ENCODE assay signal across 15 cellular contexts in genomic region chr20:58374906-58375760, GRCh38. TPM values are rescaled to one million over a fixed set of nuclear protein-coding genes. Genes with fewer than 3 reads are reported as not detected.
DNase-seq lines count a peak whose midpoint lies in the region; ATAC-seq and TF ChIP-seq lines count a peak whose summit lies in the region.
"Had no signal": no experiment of that assay in that cellular context is flagged by ENCODE, and none has a peak within 500 bp of the region (broad histone marks: within the 10 kb centered on the region; RNA-seq: fewer than 3 reads in every experiment).

No MANE protein-coding gene starts in this region.

- H3K4me2 ChIP-seq in neural progenitor cell = peak overlapping the region; percentile 92

- CTCF ChIA-PET in WTC11 (lab: Charles Lee) = interaction anchor here (0.6 to 2.7 kb wide), 7 partner anchors 14 to 159 kb away, joined by 3 to 9 read pairs (median 3); partner anchors contain the start of gene VAPB
- CTCF ChIA-PET in activated CD4-positive, alpha-beta T cell treated with anti-CD3 and anti-CD28 coated beads for 36 hours (lab: Charles Lee) = interaction anchor here (1.0 kb wide), 1 partner anchor 142 kb away, joined by 3 read pairs; no protein-coding TSS in a partner anchor

- DNase-seq in HFFc6 = no peak
- peak; percentile 52 for DNase-seq in WTC11 (ENCODE audit: low spot score)
- DNase-seq in fibroblast of the aortic adventitia (ENCODE audit: low read depth) = peak; percentile 70
- peak; percentile 81 for DNase-seq in neural progenitor cell (ENCODE audit: low spot score)
- DNase-seq in activated CD4-positive, alpha-beta T cell treated with anti-CD3 and anti-CD28 coated beads for 36 hours = no peak
- DNase-seq in NCI-H446 treated with DMSO at 0.1 percent for 48 hours (lab: John Stamatoyannopoulos, UW) = no peak
- DNase-seq in stimulated activated CD4-positive, alpha-beta T cell treated with anti-CD3 and anti-CD28 coated beads, Interleukin-4, amount 100 ng/mL, for 4 hours = no peak
- DNase-seq: activated CD8-positive, alpha-beta memory T cell treated with anti-CD3 and anti-CD28 coated beads for 24 hours; Calu3; erythroblast; KBM-7; NCI-H524; upper lobe of right lung had no signal

- no peaks in the 10 kb centered on the region for H3K79me2 ChIP-seq in neural progenitor cell (ENCODE audit: low read depth)

- no peaks in the 10 kb centered on the region for H3K9me3 Mint-ChIP-seq in HFFc6
- peaks cover 4% of the 10 kb centered on the region; the same call in 1 of the 2 replicates for H3K9me3 Mint-ChIP-seq in WTC11
- H3K9me3 Mint-ChIP-seq in neural progenitor cell = no peaks in the 10 kb centered on the region
- no peaks in the 10 kb centered on the region for H3K9me3 Mint-ChIP-seq in activated CD4-positive, alpha-beta T cell treated with anti-CD3 and anti-CD28 coated beads for 36 hours (ENCODE audit: low read depth)

- no peaks in the 10 kb centered on the region for H3K36me3 ChIP-seq in neural progenitor cell
- H3K36me3 ChIP-seq: upper lobe of right lung had no signal

- peak overlapping the region; percentile 48 for H3K4me3 Mint-ChIP-seq in HFFc6
- peak overlapping the region; percentile 64 for H3K4me3 Mint-ChIP-seq in WTC11
- H3K4me3 Mint-ChIP-seq in neural progenitor cell = peak overlapping the region; percentile 80
- H3K4me3 Mint-ChIP-seq in activated CD4-positive, alpha-beta T cell treated with anti-CD3 and anti-CD28 coated beads for 36 hours = no peak overlapping the region

- intact Hi-C loops in activated CD4-positive, alpha-beta T cell treated with anti-CD3 and anti-CD28 coated beads for 36 hours (cut with DNase I, micrococcal nuclease) = no loop called here

- H3F3A ChIP-seq in neural progenitor cell (ENCODE audit: low read depth) = peaks cover 44% of the 10 kb centered on the region

- H3K27ac Mint-ChIP-seq in HFFc6 (peak overlapping the region; percentile 35; the same call in 1 of the 2 replicates), WTC11 (peak overlapping the region; percentile 97), neural progenitor cell (peak overlapping the region; percentile 90)
- H3K27ac Mint-ChIP-seq in activated CD4-positive, alpha-beta T cell treated with anti-CD3 and anti-CD28 coated beads for 36 hours = no peak overlapping the region

- H3K27me3 ChIP-seq in neural progenitor cell = no peaks in the 10 kb centered on the region
- H3K27me3 ChIP-seq: upper lobe of right lung had no signal

- H3K4me1 Mint-ChIP-seq in HFFc6 (ENCODE audit: low read depth) (peaks cover 5% of the 10 kb centered on the region; the same call in 1 of the 2 replicates), WTC11 (peaks cover 64% of the 10 kb centered on the region), neural progenitor cell (peaks cover 40% of the 10 kb centered on the region)
- no peaks in the 10 kb centered on the region for H3K4me1 Mint-ChIP-seq in activated CD4-positive, alpha-beta T cell treated with anti-CD3 and anti-CD28 coated beads for 36 hours

- peak overlapping the region; percentile 77 for H2AFZ ChIP-seq in neural progenitor cell (replicated peaks)

- H3K27ac ChIP-seq in neural progenitor cell = peak overlapping the region; percentile 69
- H3K27ac ChIP-seq: upper lobe of right lung had no signal

- peaks cover 18% of the 10 kb centered on the region for H3K27me3 Mint-ChIP-seq in HFFc6 (ENCODE audit: insufficient read depth)
- H3K27me3 Mint-ChIP-seq in WTC11 (ENCODE audit: low read depth) = no peaks in the 10 kb centered on the region; the same call in 1 of the 2 replicates
- peaks cover 4% of the 10 kb centered on the region for H3K27me3 Mint-ChIP-seq in neural progenitor cell (ENCODE audit: insufficient read depth, low read depth)
- peaks cover 16% of the 10 kb centered on the region for H3K27me3 Mint-ChIP-seq in activated CD4-positive, alpha-beta T cell treated with anti-CD3 and anti-CD28 coated beads for 36 hours

- H3K4me3 ChIP-seq in fibroblast of the aortic adventitia (ENCODE audit: low read depth, low read length) (no peak overlapping the region), neural progenitor cell (peak overlapping the region; percentile 45)
- H3K4me3 ChIP-seq: lung, upper lobe of right lung had no signal

- H3K9ac ChIP-seq in neural progenitor cell = no peak overlapping the region

- H3K9me3 ChIP-seq in neural progenitor cell (ENCODE audit: low read depth) = no peaks in the 10 kb centered on the region
- H3K9me3 ChIP-seq: upper lobe of right lung had no signal

- ATAC-seq in WTC11 (peak; percentile 73), GM18873 (IDR thresholded peaks at IDR 0.05; ENCODE audit: low FRiP score, unreplicated experiment) (no peak)
- ATAC-seq in activated CD4-positive, alpha-beta T cell treated with anti-CD3 and anti-CD28 coated beads for 36 hours = no peak

- H3K4me1 ChIP-seq in neural progenitor cell = peaks cover 43% of the 10 kb centered on the region
- H3K4me1 ChIP-seq: upper lobe of right lung had no signal

- POLR2A ChIA-PET in WTC11 (lab: Charles Lee) = interaction anchor here (0.6 to 1.2 kb wide), 6 partner anchors 12 to 684 kb away, joined by 3 to 6 read pairs (median 4); partner anchors contain the start of gene VAPB
- POLR2A ChIA-PET in activated CD4-positive, alpha-beta T cell treated with anti-CD3 and anti-CD28 coated beads for 36 hours (lab: Charles Lee) = no interaction called here

- H3K36me3 Mint-ChIP-seq in HFFc6 (ENCODE audit: low read depth) (no peaks in the 10 kb centered on the region), WTC11 (no peaks in the 10 kb centered on the region), neural progenitor cell (no peaks in the 10 kb centered on the region)
- no peaks in the 10 kb centered on the region for H3K36me3 Mint-ChIP-seq in activated CD4-positive, alpha-beta T cell treated with anti-CD3 and anti-CD28 coated beads for 36 hours (ENCODE audit: low read depth)

- no peaks in the 10 kb centered on the region for H4K20me1 ChIP-seq in neural progenitor cell (ENCODE audit: low read depth)

- TF ChIP-seq CTCF in HFFc6 (IDR thresholded peaks at IDR 0.05) (no peak), WTC11 (IDR thresholded peaks at IDR 0.05) (no peak), fibroblast of the aortic adventitia (IDR thresholded peaks at IDR 0.05; ENCODE audit: insufficient read depth, low read length) (no peak), neural progenitor cell (IDR thresholded peaks at IDR 0.05) (no peak)

TF ChIP-seq in WTC11, 78 proteins besides CTCF, POLR2A, EP300 and RAD21:
- TF ChIP-seq SP1 (CRISPR knock-in tag; conservative IDR thresholded peaks at IDR 0.05) (0 out of 2 replicates have a peak, but pooled peaks have one; percentile 41), AFF4 (CRISPR knock-in tag; IDR thresholded peaks at IDR 0.05; ENCODE audit: borderline replicate concordance) (no peak)
TF ChIP-seq in WTC11: peak in this region for 1.

RNA-seq across cellular contexts. Expression of gene VAPB, which starts 13.9 kb away (rescaled TPM):
- total RNA-seq in HFFc6 (2021; fragmentation: NEBNext Ultra II Directional; extraction: Animal tissue kit (Norgen Biotek cat#: 25700)) = 10 to 100 TPM; 48.9 to 57.4 (median 54.5) TPM
- total RNA-seq in WTC11 (2021) (46.6 to 55.8 TPM (median 54.8 TPM) in 3 replicates), fibroblast of the aortic adventitia (ENCODE audit: low replicate concordance) (16.0 and 17.2 TPM in 2 replicates), neural progenitor cell (ENCODE audit: low replicate concordance) (26.0 and 31.9 TPM in 2 replicates)
- 10 to 100 TPM; 43.9 to 54.5 TPM for total RNA-seq in activated CD4-positive, alpha-beta T cell treated with anti-CD3 and anti-CD28 coated beads for 36 hours

Comparison
In these comparisons a context has a peak if more than half of its experiments do, and no peak if none do; other contexts are left out.
1. DNase-seq: peak in WTC11 (single experiment), fibroblast of the aortic adventitia (single experiment) and neural progenitor cell (single experiment); none in HFFc6 (single experiment), activated CD4-positive, alpha-beta T cell treated with anti-CD3 and anti-CD28 coated beads for 36 hours (single experiment), NCI-H446 treated with DMSO at 0.1 percent for 48 hours (single experiment) and stimulated activated CD4-positive, alpha-beta T cell treated with anti-CD3 and anti-CD28 coated beads, Interleukin-4, amount 100 ng/mL, for 4 hours (0 of 2).